Comparison of ENCODE assay signal across 19 cellular contexts in the genomic region with DNA sequence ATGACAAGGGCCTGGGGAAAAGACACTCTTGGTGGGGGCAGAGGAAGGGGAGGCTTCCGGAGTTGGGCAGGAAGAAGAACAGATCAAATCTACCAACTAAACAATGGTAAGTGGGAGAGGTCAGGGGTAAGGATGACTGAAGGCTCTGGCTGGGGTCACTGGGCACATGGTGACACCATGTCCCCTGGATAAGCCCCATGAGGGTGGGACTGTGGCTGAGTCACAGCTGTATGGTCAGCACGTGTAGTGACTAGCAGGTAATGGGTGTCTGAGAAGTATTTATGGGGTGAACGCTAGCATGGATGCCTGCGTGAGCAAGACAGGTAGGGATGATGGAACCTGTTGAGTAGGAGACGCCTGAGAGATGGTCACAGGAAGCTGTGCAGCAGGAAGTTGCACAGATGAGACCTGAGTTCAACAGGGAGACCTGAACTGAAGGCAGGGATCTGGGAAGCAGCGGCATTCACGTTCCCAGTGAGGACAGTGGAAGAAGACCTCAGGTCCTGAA.
A peak's percentile ranks its signal among the peaks of the same experiment; 100 is the strongest.
DNase-seq lines count a peak whose midpoint lies in the region; ATAC-seq and TF ChIP-seq lines count a peak whose summit lies in the region.
"Had no signal": no experiment of that assay in that cellular context is flagged by ENCODE, and none has a peak within 500 bp of the region (broad histone marks: within the 10 kb centered on the region; RNA-seq: fewer than 3 reads in every experiment).

No MANE protein-coding gene starts in this region.

- H3K4me1 ChIP-seq in right lobe of liver (peaks cover 0 to 6% (median under 1%) of the 10 kb centered on the region in 4 donors), vagina (peaks cover 52% of the 10 kb centered on the region), uterus (peaks cover 19 to 47% of the 10 kb centered on the region in 2 donors)

- peak overlapping the region; percentile 9 for H3K27ac Mint-ChIP-seq in stimulated activated naive CD8-positive, alpha-beta T cell treated with anti-CD3 and anti-CD28 coated beads, Interleukin-15, Interleukin-2, amounts not matched to agents 100 ng/mL and 50 ng/mL, for 24 hours
- H3K27ac Mint-ChIP-seq in activated T-helper 2 cell treated with anti-CD3 and anti-CD28 coated beads, Interferon-gamma antibody, Interleukin-2, Interleukin-4, amounts not matched to agents 10 μg/mL and 5 μg/mL and 100 μg/mL, durations not matched to agents 14 hours and 24 hours and 36 hours: peak overlapping the region; percentile 15
- H3K27ac Mint-ChIP-seq: activated CD8-positive, alpha-beta memory T cell treated with anti-CD3 and anti-CD28 coated beads, Interleukin-2, amount 10 ng/mL, durations not matched to agents 7 days and 5 days; WTC11 had no signal

- ATAC-seq in stimulated activated naive CD8-positive, alpha-beta T cell treated with anti-CD3 and anti-CD28 coated beads, Interleukin-15, Interleukin-2, amounts not matched to agents 100 U/mL and 50 U/mL, for 24 hours: no peak
- ATAC-seq in right lobe of liver (peak; percentile 12 to 59 (median 24)), GM19395 (IDR thresholded peaks at IDR 0.05; ENCODE audit: unreplicated experiment) (no peak)
- ATAC-seq: activated CD8-positive, alpha-beta memory T cell treated with anti-CD3 and anti-CD28 coated beads, Interleukin-2, amount 10 ng/mL, durations not matched to agents 7 days and 5 days; effector memory CD8-positive, alpha-beta T cell; WTC11 had no signal

- intact Hi-C loops in activated T-helper 2 cell treated with anti-CD3 and anti-CD28 coated beads, Interferon-gamma antibody, Interleukin-2, Interleukin-4, amounts not matched to agents 10 μg/mL and 5 μg/mL and 100 μg/mL, durations not matched to agents 14 hours and 24 hours and 36 hours (cut with micrococcal nuclease): no loop called here
- intact Hi-C loops in right lobe of liver (cut with DNase I) (loop anchor here in 1 of 2 donors (10.0 kb wide), 1 partner anchor 116 kb away; no protein-coding TSS in a partner anchor), vagina (cut with DNase I) (no loop called here), uterus (cut with DNase I; ENCODE audit: low total_unique reads) (loop anchor here (10.0 kb wide), 1 partner anchor 116 kb away; no protein-coding TSS in a partner anchor)

- H3K4me3 Mint-ChIP-seq in stimulated activated naive CD8-positive, alpha-beta T cell treated with anti-CD3 and anti-CD28 coated beads, Interleukin-15, Interleukin-2, amounts not matched to agents 100 ng/mL and 50 ng/mL, for 24 hours: no peak overlapping the region
- H3K4me3 Mint-ChIP-seq in activated T-helper 2 cell treated with anti-CD3 and anti-CD28 coated beads, Interferon-gamma antibody, Interleukin-2, Interleukin-4, amounts not matched to agents 10 μg/mL and 5 μg/mL and 100 μg/mL, durations not matched to agents 14 hours and 24 hours and 36 hours (ENCODE audit: low read depth): no peak overlapping the region
- H3K4me3 Mint-ChIP-seq: activated CD8-positive, alpha-beta memory T cell treated with anti-CD3 and anti-CD28 coated beads, Interleukin-2, amount 10 ng/mL, durations not matched to agents 7 days and 5 days; effector memory CD8-positive, alpha-beta T cell; WTC11 had no signal

- no peaks in the 10 kb centered on the region for H3K27me3 Mint-ChIP-seq in stimulated activated naive CD8-positive, alpha-beta T cell treated with anti-CD3 and anti-CD28 coated beads, Interleukin-15, Interleukin-2, amounts not matched to agents 100 ng/mL and 50 ng/mL, for 24 hours
- peaks cover 23% of the 10 kb centered on the region for H3K27me3 Mint-ChIP-seq in activated T-helper 2 cell treated with anti-CD3 and anti-CD28 coated beads, Interferon-gamma antibody, Interleukin-2, Interleukin-4, amounts not matched to agents 10 μg/mL and 5 μg/mL and 100 μg/mL, durations not matched to agents 14 hours and 24 hours and 36 hours (ENCODE audit: low read depth)

- H3K27me3 ChIP-seq in right lobe of liver (no peaks in the 10 kb centered on the region), vagina (no peaks in the 10 kb centered on the region), uterus (no peaks in the 10 kb centered on the region)

- no peaks in the 10 kb centered on the region for H3K9me3 ChIP-seq in right lobe of liver
- H3K9me3 ChIP-seq in vagina: no peaks in the 10 kb centered on the region
- no peaks in the 10 kb centered on the region for H3K9me3 ChIP-seq in uterus
- H3K9me3 ChIP-seq: neutrophil had no signal

- 68% methylated on average over 5 of the region's 7 CpGs for WGBS in right lobe of liver (ENCODE audit: insufficient coverage, low coverage, low lambda C conversion rate, missing lambda C conversion rate)

- TF ChIP-seq POLR2A in right lobe of liver (IDR thresholded peaks at IDR 0.05) (no peak), vagina (IDR thresholded peaks at IDR 0.05) (no peak), uterus (IDR thresholded peaks at IDR 0.05) (no peak)

- TF ChIP-seq CTCF in right lobe of liver (IDR thresholded peaks at IDR 0.05): no peak
- TF ChIP-seq CTCF in vagina (IDR thresholded peaks at IDR 0.05): no peak
- TF ChIP-seq CTCF in uterus (IDR thresholded peaks at IDR 0.05): no peak

- no peak for DNase-seq in stimulated activated naive CD8-positive, alpha-beta T cell treated with anti-CD3 and anti-CD28 coated beads, Interleukin-15, Interleukin-2, amounts not matched to agents 100 U/mL and 50 U/mL, for 24 hours
- DNase-seq in activated T-helper 2 cell treated with anti-CD3 and anti-CD28 coated beads, Interferon-gamma antibody, Interleukin-2, Interleukin-4, amounts not matched to agents 10 μg/mL and 5 μg/mL and 100 μg/mL, durations not matched to agents 14 hours and 24 hours and 36 hours (ENCODE audit: low spot score): no peak
- DNase-seq in right lobe of liver (no peak), vagina (ENCODE audit: extremely low spot score in 2 of 2) (no peak), uterus (no peak), mesenteric fat pad (ENCODE audit: low spot score) (no peak)
- DNase-seq: activated CD8-positive, alpha-beta memory T cell treated with anti-CD3 and anti-CD28 coated beads, Interleukin-2, amount 10 ng/mL, durations not matched to agents 7 days and 5 days; activated effector memory CD4-positive, alpha-beta T cell treated with Interleukin-2 at 50 U/mL for 16 hours; anterior cingulate cortex; effector memory CD8-positive, alpha-beta T cell; GM23248; NCI-H187 treated with DMSO at 0.1 percent for 48 hours; NCI-H446 treated with DMSO at 0.1 percent for 48 hours; RPMI8226; stimulated activated naive CD4-positive, alpha-beta T cell had no signal

- H3K36me3 ChIP-seq in right lobe of liver (no peaks in the 10 kb centered on the region), vagina (no peaks in the 10 kb centered on the region), uterus (no peaks in the 10 kb centered on the region)
- H3K36me3 ChIP-seq: neutrophil had no signal

- H3K9me3 Mint-ChIP-seq in stimulated activated naive CD8-positive, alpha-beta T cell treated with anti-CD3 and anti-CD28 coated beads, Interleukin-15, Interleukin-2, amounts not matched to agents 100 ng/mL and 50 ng/mL, for 24 hours: no peaks in the 10 kb centered on the region
- H3K9me3 Mint-ChIP-seq in activated T-helper 2 cell treated with anti-CD3 and anti-CD28 coated beads, Interferon-gamma antibody, Interleukin-2, Interleukin-4, amounts not matched to agents 10 μg/mL and 5 μg/mL and 100 μg/mL, durations not matched to agents 14 hours and 24 hours and 36 hours: peaks cover 4% of the 10 kb centered on the region
- H3K9me3 Mint-ChIP-seq: effector memory CD8-positive, alpha-beta T cell had no signal

- no peaks in the 10 kb centered on the region for H3K36me3 Mint-ChIP-seq in stimulated activated naive CD8-positive, alpha-beta T cell treated with anti-CD3 and anti-CD28 coated beads, Interleukin-15, Interleukin-2, amounts not matched to agents 100 ng/mL and 50 ng/mL, for 24 hours (ENCODE audit: low read depth)
- no peaks in the 10 kb centered on the region for H3K36me3 Mint-ChIP-seq in activated T-helper 2 cell treated with anti-CD3 and anti-CD28 coated beads, Interferon-gamma antibody, Interleukin-2, Interleukin-4, amounts not matched to agents 10 μg/mL and 5 μg/mL and 100 μg/mL, durations not matched to agents 14 hours and 24 hours and 36 hours (ENCODE audit: low read depth)
- H3K36me3 Mint-ChIP-seq: activated CD8-positive, alpha-beta memory T cell treated with anti-CD3 and anti-CD28 coated beads, Interleukin-2, amount 10 ng/mL, durations not matched to agents 7 days and 5 days had no signal

- H3K27ac ChIP-seq in right lobe of liver: no peak overlapping the region
- H3K27ac ChIP-seq in vagina: peak overlapping the region; percentile 90
- H3K27ac ChIP-seq in uterus: peak overlapping the region in 1 of 2 donors; percentile 88
- H3K27ac ChIP-seq: GM23248, neutrophil had no signal

- peaks cover 97% of the 10 kb centered on the region for H3K4me1 Mint-ChIP-seq in stimulated activated naive CD8-positive, alpha-beta T cell treated with anti-CD3 and anti-CD28 coated beads, Interleukin-15, Interleukin-2, amounts not matched to agents 100 ng/mL and 50 ng/mL, for 24 hours (ENCODE audit: low read depth)
- H3K4me1 Mint-ChIP-seq in activated T-helper 2 cell treated with anti-CD3 and anti-CD28 coated beads, Interferon-gamma antibody, Interleukin-2, Interleukin-4, amounts not matched to agents 10 μg/mL and 5 μg/mL and 100 μg/mL, durations not matched to agents 14 hours and 24 hours and 36 hours (ENCODE audit: low read depth): peaks cover 83% of the 10 kb centered on the region

- no peak overlapping the region for H3K4me3 ChIP-seq in right lobe of liver
- no peak overlapping the region for H3K4me3 ChIP-seq in vagina
- no peak overlapping the region for H3K4me3 ChIP-seq in uterus
- H3K4me3 ChIP-seq: GM23248 had no signal

Comparison
In these comparisons a context has a peak if more than half of its experiments do, and no peak if none do; other contexts are left out.
1. ATAC-seq: peak in right lobe of liver (4 of 4); none in stimulated activated naive CD8-positive, alpha-beta T cell treated with anti-CD3 and anti-CD28 coated beads, Interleukin-15, Interleukin-2, amounts not matched to agents 100 U/mL and 50 U/mL, for 24 hours (single experiment) and GM19395 (single experiment).